8 cellular contexts compared by ENCODE assay signal in the genomic region with DNA sequence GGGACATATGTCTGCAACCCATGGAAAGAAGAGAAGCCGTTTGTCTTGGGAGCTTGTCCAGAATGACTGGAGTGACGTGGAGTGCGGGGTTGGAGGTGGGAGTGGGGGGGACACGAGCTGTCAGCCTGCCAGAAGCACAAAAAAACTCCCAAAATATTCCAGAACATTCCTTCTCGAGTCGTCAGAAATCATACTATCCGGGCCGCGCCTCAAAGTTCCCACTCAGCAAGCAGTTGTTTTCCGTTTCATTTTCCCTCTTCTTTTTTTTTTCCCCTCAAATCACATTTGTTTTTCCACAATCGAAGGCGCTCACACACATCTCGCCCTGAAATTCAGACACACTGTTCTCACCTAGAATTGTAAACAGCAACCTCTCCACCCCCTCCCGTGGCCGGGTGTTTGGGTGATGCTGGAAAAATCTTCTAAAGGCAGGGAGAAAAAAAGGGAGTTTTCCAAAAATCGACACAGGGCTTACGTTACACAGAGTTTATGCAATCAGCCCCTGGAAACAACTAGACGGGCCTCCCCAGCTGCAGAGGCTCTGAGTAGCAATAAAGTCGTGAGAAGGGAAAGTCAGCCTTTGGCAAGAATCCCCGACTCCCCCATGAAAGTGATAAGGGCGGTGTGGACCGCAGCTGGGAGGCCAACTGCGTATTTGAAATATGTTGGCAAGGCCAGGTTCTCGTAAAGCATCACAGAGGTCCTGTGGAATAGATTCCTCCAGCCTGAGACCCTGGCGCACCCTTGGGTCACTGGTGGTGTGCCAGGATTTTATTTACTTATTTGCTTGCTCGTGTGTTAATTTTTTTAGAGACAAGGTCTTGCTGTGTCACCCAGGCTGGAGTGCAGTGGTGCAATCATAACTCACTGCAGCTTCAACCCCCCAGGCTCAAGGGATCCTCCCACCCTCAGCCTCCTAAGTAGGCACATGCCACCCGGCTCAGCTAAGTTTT. TPM values are rescaled to one million over a fixed set of nuclear protein-coding genes. Genes with fewer than 3 reads are reported as not detected.
A peak's percentile ranks its signal among the peaks of the same experiment; 100 is the strongest.
DNase-seq lines count a peak whose midpoint lies in the region; ATAC-seq, FAIRE-seq and TF ChIP-seq lines count a peak whose summit lies in the region.

No MANE protein-coding gene starts in this region.

- TF ChIP-seq POLR2A in testis (IDR thresholded peaks at IDR 0.05) = no peak

- intact Hi-C loops in kidney (cut with DNase I) (no loop called here), testis (cut with DNase I; ENCODE audit: low total_unique reads) (no loop called here)

- H3K4me1 ChIP-seq in kidney (ENCODE audit: control insufficient read depth in 1 of 2, insufficient read depth in 1 of 2, low read depth in 1 of 2, low read length in 2 of 2) (peaks cover 2 to 6% of the 10 kb centered on the region in 2 donors), testis (peaks cover 20% of the 10 kb centered on the region)

- no peaks in the 10 kb centered on the region for H3K36me3 ChIP-seq in kidney (ENCODE audit: control insufficient read depth in 1 of 2, insufficient read depth in 2 of 2, low read length in 2 of 2)
- no peaks in the 10 kb centered on the region for H3K36me3 ChIP-seq in testis (ENCODE audit: low read depth, missing control alignments)

- no peaks in the 10 kb centered on the region for H3K27me3 ChIP-seq in testis

- no peaks in the 10 kb centered on the region for H3K9me3 ChIP-seq in kidney (ENCODE audit: control insufficient read depth in 1 of 2, low read length in 2 of 2)
- no peaks in the 10 kb centered on the region for H3K9me3 ChIP-seq in testis

- in situ Hi-C loops in KBM-7 (cut with MboI; ENCODE audit: low pct_unique_long_range_greater_than_20kb, low sequenced_read_pairs) = no loop called here

- ATAC-seq in GM18909 (IDR thresholded peaks at IDR 0.05; ENCODE audit: poor library complexity, unreplicated experiment) = no peak

- 13 to 28% methylated on average over 27 of the region's 27 CpGs for WGBS in testis, 2 donors

- peak; percentile 80 for DNase-seq in KBM-7
- DNase-seq in kidney = peak; percentile 88
- peak; percentile 92 for DNase-seq in testis
- no peak for DNase-seq in NAMALWA (ENCODE audit: low spot score)
- DNase-seq in ecto neural progenitor cell (ENCODE audit: low spot score) = no peak
- DNase-seq in activated T-cell treated with anti-CD3 and anti-CD28 coated beads, Interleukin-2, amount 50 U/mL, for 48 hours = no peak

- H3K27ac ChIP-seq in angular gyrus (ENCODE audit: low read depth, low read length) = peak overlapping the region; percentile 79
- H3K27ac ChIP-seq in kidney (ENCODE audit: low read depth in 2 of 2, low read length in 2 of 2) = peak overlapping the region; percentile 82 to 90
- H3K27ac ChIP-seq in testis = peak overlapping the region; percentile 87 to 93

- H3K4me3 ChIP-seq in kidney (ENCODE audit: low read length in 2 of 2) (peak overlapping the region in 1 of 2 donors; percentile 21), testis (no peak overlapping the region)

- H3K9ac ChIP-seq in kidney (ENCODE audit: low read length in 2 of 2) = peak overlapping the region in 1 of 2 donors; percentile 65

- TF ChIP-seq CTCF in kidney (IDR thresholded peaks at IDR 0.05; ENCODE audit: borderline replicate concordance, extremely low read depth, insufficient read depth) (no peak), testis (IDR thresholded peaks at IDR 0.05) (no peak)

- no peak for FAIRE-seq in kidney (lab: Jason Lieb, UNC)

RNA-seq across cellular contexts. Expression of a gene that starts 31.2 kb away (rescaled TPM):
- total RNA-seq in kidney = 131 TPM
- polyA plus RNA-seq in kidney (ENCODE audit: insufficient read depth, low read depth, low replicate concordance) = 114 TPM
- 10 to 100 TPM; 42.4 to 74.9 TPM for total RNA-seq in testis
- 40.2 TPM for polyA plus RNA-seq in testis (ENCODE audit: insufficient read depth, low read depth, low replicate concordance)

Comparison
In these comparisons a context has a peak if more than half of its experiments do, and no peak if none do; other contexts are left out.
1. DNase-seq: peak in KBM-7 (single experiment), kidney (single experiment) and testis (single experiment); none in NAMALWA (single experiment), ecto neural progenitor cell (single experiment) and activated T-cell treated with anti-CD3 and anti-CD28 coated beads, Interleukin-2, amount 50 U/mL, for 48 hours (0 of 2).
2. Peak in every context shown above with its lines, with median percentiles within 50 percentile points of each other: H3K27ac ChIP-seq.